ENCODE assay signal across 27 cellular contexts in the genomic region with DNA sequence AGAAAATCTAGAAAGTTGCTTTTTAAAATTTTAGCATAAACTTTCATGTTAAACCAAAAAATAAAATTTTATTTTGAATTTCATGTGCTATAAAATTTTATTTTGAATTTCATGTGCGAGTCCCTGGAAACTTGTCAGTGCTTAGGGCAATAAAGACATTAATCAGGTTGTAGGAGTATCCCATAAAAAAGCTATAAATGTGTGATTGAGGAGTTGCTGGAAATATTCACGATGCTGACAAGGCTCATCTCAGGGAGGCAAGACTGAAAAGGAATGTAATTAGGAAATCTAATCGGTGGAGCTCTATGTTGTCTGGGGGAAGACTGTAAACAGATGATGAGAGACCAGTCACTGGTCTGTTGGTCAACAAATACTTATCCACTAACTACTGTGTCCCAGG.
"Had no signal": no experiment of that assay in that cellular context is flagged by ENCODE, and none has a peak within 500 bp of the region (broad histone marks: within the 10 kb centered on the region; RNA-seq: fewer than 3 reads in every experiment).

No MANE protein-coding gene starts in this region.

- FAIRE-seq: endothelial cell of umbilical vein, kidney, urothelium cell line had no signal

- H3K36me3 Mint-ChIP-seq: stimulated activated effector memory CD8-positive, alpha-beta T cell treated with anti-CD3 and anti-CD28 coated beads, Interleukin-12 subunit alpha, Interleukin-12 subunit beta, amount 100 ng/mL, for 72 hours had no signal

- H3K4me3 ChIP-seq: body of pancreas, cardiac muscle cell, lower lobe of right lung, right lobe of liver, skin epidermis, stomach, suprapubic skin, tibial nerve had no signal

- H3K9me3 ChIP-seq: body of pancreas, lower lobe of right lung, right lobe of liver, stomach, suprapubic skin had no signal

- H3K9me3 Mint-ChIP-seq: activated B cell treated with CpG ODN at 0.5 μM for 24 hours had no signal

- H3K4me1 Mint-ChIP-seq: stimulated activated effector memory CD8-positive, alpha-beta T cell treated with anti-CD3 and anti-CD28 coated beads, Interleukin-12 subunit alpha, Interleukin-12 subunit beta, amount 100 ng/mL, for 72 hours; T-helper 17 cell had no signal

- H3K27ac ChIP-seq: body of pancreas, cardiac muscle cell, lower lobe of right lung, right lobe of liver, stomach, suprapubic skin, tibial nerve had no signal

- DNase-seq: activated B cell treated with CpG ODN at 0.5 μM for 24 hours; activated CD4-positive, alpha-beta T cell treated with anti-CD3 and anti-CD28 coated beads for 4 hours; activated CD4-positive, alpha-beta T cell treated with anti-CD3 and anti-CD28 coated beads, Interleukin-2, amount 50 U/mL, for 48 hours; activated CD8-positive, alpha-beta memory T cell treated with anti-CD3 and anti-CD28 coated beads, Interleukin-2, amount 50 U/mL, for 48 hours; activated effector memory CD4-positive, alpha-beta T cell treated with Interleukin-2 at 50 U/mL for 16 hours; activated naive CD4-positive, alpha-beta T cell treated with anti-CD3 and anti-CD28 coated beads for 36 hours; activated T-cell treated with anti-CD3 and anti-CD28 coated beads, Interleukin-2, amount 50 U/mL, for 72 hours; anterior cingulate cortex; body of pancreas; effector CD8-positive, alpha-beta T cell; kidney; lower lobe of right lung; right lobe of liver; stimulated activated CD4-positive, alpha-beta T cell treated with anti-CD3 and anti-CD28 coated beads, Interleukin-2, amount 100 ng/mL, for 24 hours; stomach; SW 1271; T-helper 17 cell had no signal

- H3K4me1 ChIP-seq: body of pancreas, lower lobe of right lung, right lobe of liver, stomach, suprapubic skin, tibial nerve had no signal

- H3K27ac Mint-ChIP-seq: activated naive CD4-positive, alpha-beta T cell treated with anti-CD3 and anti-CD28 coated beads for 36 hours; activated T-cell treated with anti-CD3 and anti-CD28 coated beads, Interleukin-2, amount 50 U/mL, for 72 hours; dendritic cell treated with granulocyte-macrophage colony-stimulating factor and Interleukin-4, amounts not matched to agents 40 ng/mL and 50 ng/mL, for 4 days; nephron; stimulated activated effector memory CD8-positive, alpha-beta T cell treated with anti-CD3 and anti-CD28 coated beads, Interleukin-12 subunit alpha, Interleukin-12 subunit beta, amount 100 ng/mL, for 72 hours; T-helper 17 cell had no signal

- H3K27me3 ChIP-seq: body of pancreas, cardiac muscle cell, right lobe of liver, stomach, suprapubic skin, tibial nerve had no signal

- H3K4me3 Mint-ChIP-seq: activated naive CD4-positive, alpha-beta T cell treated with anti-CD3 and anti-CD28 coated beads for 36 hours; activated T-cell treated with anti-CD3 and anti-CD28 coated beads, Interleukin-2, amount 50 U/mL, for 72 hours; dendritic cell treated with granulocyte-macrophage colony-stimulating factor and Interleukin-4, amounts not matched to agents 40 ng/mL and 50 ng/mL, for 4 days; nephron; stimulated activated effector memory CD8-positive, alpha-beta T cell treated with anti-CD3 and anti-CD28 coated beads, Interleukin-12 subunit alpha, Interleukin-12 subunit beta, amount 100 ng/mL, for 72 hours; T-helper 17 cell had no signal

- H3K36me3 ChIP-seq: cardiac muscle cell, lower lobe of right lung, right lobe of liver, stomach, suprapubic skin, tibial nerve had no signal

- ATAC-seq: activated T-cell treated with anti-CD3 and anti-CD28 coated beads, Interleukin-2, amount 50 U/mL, for 72 hours; body of pancreas; left lobe of liver; T-helper 17 cell had no signal
